Comparison of ENCODE assay signal across 1 cellular context in genomic region chr2:215635788-215636139, GRCh38.
TF ChIP-seq lines count a peak whose summit lies in the region.

No MANE protein-coding gene starts in this region.

TF ChIP-seq in HepG2, 621 proteins besides CTCF, POLR2A, EP300 and RAD21 (continued from another document):
- no peak for TF ChIP-seq ZNF414 (CRISPR knock-in tag; IDR thresholded peaks at IDR 0.05)
- no peak for TF ChIP-seq ZC3H13 (CRISPR knock-in tag; IDR thresholded peaks at IDR 0.05)
- no peak for TF ChIP-seq ZFP1 (CRISPR knock-in tag; IDR thresholded peaks at IDR 0.05)
- TF ChIP-seq SKIL (CRISPR knock-in tag; IDR thresholded peaks at IDR 0.05; ENCODE audit: borderline replicate concordance), result no peak
- no peak for TF ChIP-seq CHCHD3 (CRISPR knock-in tag; IDR thresholded peaks at IDR 0.05)
- no peak for TF ChIP-seq ZZZ3 (CRISPR knock-in tag; IDR thresholded peaks at IDR 0.05; ENCODE audit: borderline replicate concordance)
- TF ChIP-seq NFE2L1 (CRISPR knock-in tag; IDR thresholded peaks at IDR 0.05; ENCODE audit: borderline replicate concordance), result no peak
- peak; percentile 62 for TF ChIP-seq MIXL1 (CRISPR knock-in tag; IDR thresholded peaks at IDR 0.05)
- no peak for TF ChIP-seq ZNF205 (CRISPR knock-in tag; IDR thresholded peaks at IDR 0.05)
- TF ChIP-seq ZNF713 (CRISPR knock-in tag; IDR thresholded peaks at IDR 0.05), result no peak
- peak; percentile 63 for TF ChIP-seq MED1 (CRISPR knock-in tag; IDR thresholded peaks at IDR 0.05)
- TF ChIP-seq FOXC1 (CRISPR knock-in tag; IDR thresholded peaks at IDR 0.05; ENCODE audit: borderline replicate concordance), result no peak
- no peak for TF ChIP-seq ZNF800 (CRISPR knock-in tag; IDR thresholded peaks at IDR 0.05)
- TF ChIP-seq FOXM1 (CRISPR knock-in tag; IDR thresholded peaks at IDR 0.05), result no peak
- TF ChIP-seq ATF4 (CRISPR knock-in tag; IDR thresholded peaks at IDR 0.05), result no peak
